Comparison of ENCODE assay signal across 8 cellular contexts in the genomic region with DNA sequence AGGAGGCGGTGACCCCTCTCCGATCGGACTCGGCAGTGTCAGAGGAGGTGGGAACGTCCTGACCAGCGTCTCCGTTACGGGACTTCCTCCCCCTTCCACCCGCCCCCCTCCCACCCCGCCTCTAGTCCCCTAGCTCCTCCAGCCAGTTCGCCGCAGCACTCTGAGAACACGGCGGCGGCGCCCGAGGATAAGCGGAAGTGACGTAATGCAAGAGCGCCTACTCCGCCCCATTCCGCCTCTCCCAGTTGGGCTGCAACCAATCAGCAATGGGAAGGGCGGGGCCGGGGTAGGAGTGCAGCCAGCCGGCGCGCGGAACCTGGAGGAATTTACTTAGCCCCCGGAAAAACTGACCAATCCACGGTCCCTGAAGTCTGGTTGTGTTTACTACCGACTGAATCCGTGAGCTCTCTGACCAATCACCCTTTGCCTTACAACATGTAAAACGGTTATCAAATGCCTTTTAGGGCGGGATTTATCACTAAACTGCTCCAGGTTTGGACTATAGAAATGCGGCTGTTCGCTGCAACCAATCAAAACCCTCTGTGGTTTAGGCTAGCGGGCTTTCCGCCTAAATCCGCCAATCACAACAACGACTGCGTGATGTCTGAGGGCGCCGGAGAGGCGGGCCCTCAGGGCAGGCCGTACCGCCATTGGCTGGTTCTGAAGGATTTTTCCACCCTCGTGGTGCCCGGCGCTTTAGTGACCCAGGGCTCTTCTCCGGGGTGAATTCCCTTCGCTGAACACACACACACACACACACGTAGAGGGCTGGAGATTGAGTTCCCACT. TPM values are rescaled to one million over a fixed set of nuclear protein-coding genes. Genes with fewer than 3 reads are reported as not detected.
A peak's percentile ranks its signal among the peaks of the same experiment; 100 is the strongest.
DNase-seq lines count a peak whose midpoint lies in the region; ATAC-seq and TF ChIP-seq lines count a peak whose summit lies in the region.

A gene with protein sequence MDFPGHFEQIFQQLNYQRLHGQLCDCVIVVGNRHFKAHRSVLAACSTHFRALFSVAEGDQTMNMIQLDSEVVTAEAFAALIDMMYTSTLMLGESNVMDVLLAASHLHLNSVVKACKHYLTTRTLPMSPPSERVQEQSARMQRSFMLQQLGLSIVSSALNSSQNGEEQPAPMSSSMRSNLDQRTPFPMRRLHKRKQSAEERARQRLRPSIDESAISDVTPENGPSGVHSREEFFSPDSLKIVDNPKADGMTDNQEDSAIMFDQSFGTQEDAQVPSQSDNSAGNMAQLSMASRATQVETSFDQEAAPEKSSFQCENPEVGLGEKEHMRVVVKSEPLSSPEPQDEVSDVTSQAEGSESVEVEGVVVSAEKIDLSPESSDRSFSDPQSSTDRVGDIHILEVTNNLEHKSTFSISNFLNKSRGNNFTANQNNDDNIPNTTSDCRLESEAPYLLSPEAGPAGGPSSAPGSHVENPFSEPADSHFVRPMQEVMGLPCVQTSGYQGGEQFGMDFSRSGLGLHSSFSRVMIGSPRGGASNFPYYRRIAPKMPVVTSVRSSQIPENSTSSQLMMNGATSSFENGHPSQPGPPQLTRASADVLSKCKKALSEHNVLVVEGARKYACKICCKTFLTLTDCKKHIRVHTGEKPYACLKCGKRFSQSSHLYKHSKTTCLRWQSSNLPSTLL (minus strand): TSS at position 202 of the 788 bp plus-strand sequence. CDS start 22,899 bp downstream, outside the sequence.

- peak; percentile 77 for ATAC-seq in GM21381 (IDR thresholded peaks at IDR 0.05; ENCODE audit: unreplicated experiment)

- WGBS in endodermal cell (ENCODE audit: insufficient coverage in 1 of 2, insufficient read length in 1 of 2), 2 experiments: 0% methylated on average over 18 to 43 of the region's 52 CpGs

- H3K4me1 ChIP-seq in NT2/D1 (ENCODE audit: insufficient read depth, insufficient read length) (peaks cover 3% of the 10 kb centered on the region), endodermal cell (ENCODE audit: control insufficient read depth, insufficient read depth, low read length) (no peaks in the 10 kb centered on the region)

- H3K9ac ChIP-seq in NT2/D1 (ENCODE audit: insufficient read length, low read depth) (peak within 1 kb of the TSS; percentile 98), endodermal cell (ENCODE audit: extremely low read depth, low read length, poor library complexity, severe bottlenecking) (peak within 1 kb of the TSS; percentile 93)

- H3K36me3 ChIP-seq in NT2/D1 (ENCODE audit: insufficient read depth, insufficient read length, low read length): peaks cover 11% of the 10 kb centered on the region
- peaks cover 6% of the 10 kb centered on the region for H3K36me3 ChIP-seq in endodermal cell (ENCODE audit: control insufficient read depth, insufficient read depth, low read length)

- H3K27me3 Mint-ChIP-seq in endodermal cell (ENCODE audit: insufficient read depth): no peaks in the 10 kb centered on the region

- peak within 1 kb of the TSS; percentile 91 for H3K4me3 ChIP-seq in NT2/D1 (ENCODE audit: insufficient read length, low read depth)
- peak within 1 kb of the TSS; percentile 93 for H3K4me3 ChIP-seq in endodermal cell (ENCODE audit: low read length)

- no peaks in the 10 kb centered on the region for H3K9me3 ChIP-seq in NT2/D1 (ENCODE audit: insufficient read depth, low read length)
- H3K9me3 ChIP-seq in endodermal cell (ENCODE audit: control insufficient read depth, low read length): no peaks in the 10 kb centered on the region

- no peaks in the 10 kb centered on the region for H3K9me3 Mint-ChIP-seq in endodermal cell

- H3K4me1 Mint-ChIP-seq in endodermal cell: peaks cover 22% of the 10 kb centered on the region

- peak within 1 kb of the TSS; percentile 99 for H3K27ac ChIP-seq in endodermal cell (ENCODE audit: low read depth, low read length)

- peak within 1 kb of the TSS; percentile 100 for H3K27ac Mint-ChIP-seq in endodermal cell

- no peak for TF ChIP-seq CTCF in endodermal cell (conservative IDR thresholded peaks at IDR 0.05)

- peak within 1 kb of the TSS; percentile 90 for H3K4me3 Mint-ChIP-seq in endodermal cell

- H3K27me3 ChIP-seq in NT2/D1 (ENCODE audit: insufficient read depth, insufficient read length) (no peaks in the 10 kb centered on the region), endodermal cell (ENCODE audit: control insufficient read depth, insufficient read depth, low read length, poor library complexity, severe bottlenecking) (no peaks in the 10 kb centered on the region)

- peaks cover 15% of the 10 kb centered on the region for H3K36me3 Mint-ChIP-seq in endodermal cell (ENCODE audit: low read depth)

- DNase-seq in COLO829 (ENCODE audit: low spot score): peak; percentile 99
- peak; percentile 79 to 100 (median 97) for DNase-seq in HUDEP-2 (lab: John Stamatoyannopoulos, UW; ENCODE audit: unreplicated experiment in 76 of 76)
- DNase-seq in NT2/D1 (ENCODE audit: low read depth, low spot score): peak; percentile 99
- peak; percentile 100 for DNase-seq in activated CD8-positive, alpha-beta memory T cell treated with anti-CD3 and anti-CD28 coated beads, Interleukin-2, amount 50 U/mL, for 1 hour (ENCODE audit: extremely low read depth)
- peak; percentile 100 for DNase-seq in endodermal cell
- peak; percentile 100 for DNase-seq in mesenteric fat pad (ENCODE audit: low spot score)
- peak; percentile 91 for DNase-seq in stimulated activated CD8-positive, alpha-beta memory T cell treated with anti-CD3 and anti-CD28 coated beads, Interleukin-15, amount 100 ng/mL, for 24 hours (ENCODE audit: low read depth)

RNA-seq across cellular contexts. Expression of the gene that starts here (rescaled TPM):
- 10 to 100 TPM; 12.5 to 19.4 TPM for total RNA-seq in endodermal cell
- polyA plus RNA-seq in endodermal cell (2013, experiment 1 of 2): 26.2 TPM
- 25.8 TPM for polyA plus RNA-seq in endodermal cell (2013, experiment 2 of 2)
- 5.6 TPM for total RNA-seq in mesenteric fat pad

Comparison
In these comparisons a context has a peak if more than half of its experiments do, and no peak if none do; other contexts are left out.
1. Peak in every context shown above with its lines: DNase-seq, ATAC-seq, H3K4me3 ChIP-seq and H3K27ac ChIP-seq.